In genomic region chr13:67125681-67126080, GRCh38 we compare ENCODE assay signal across 8 cellular contexts.
"Had no signal": no experiment of that assay in that cellular context is flagged by ENCODE, and none has a peak within 500 bp of the region (broad histone marks: within the 10 kb centered on the region; RNA-seq: fewer than 3 reads in every experiment).

No MANE protein-coding gene starts in this region.

- H3K4me3 ChIP-seq: GM12878 had no signal

- ATAC-seq: GM12878 had no signal

- FAIRE-seq: G401.6, GM12878, GM12891, GM12892, GM18507, GM19239 had no signal

- DNase-seq: GDM1, GF-D8 had no signal
